Comparison of ENCODE assay signal across 11 cellular contexts in the genomic region with DNA sequence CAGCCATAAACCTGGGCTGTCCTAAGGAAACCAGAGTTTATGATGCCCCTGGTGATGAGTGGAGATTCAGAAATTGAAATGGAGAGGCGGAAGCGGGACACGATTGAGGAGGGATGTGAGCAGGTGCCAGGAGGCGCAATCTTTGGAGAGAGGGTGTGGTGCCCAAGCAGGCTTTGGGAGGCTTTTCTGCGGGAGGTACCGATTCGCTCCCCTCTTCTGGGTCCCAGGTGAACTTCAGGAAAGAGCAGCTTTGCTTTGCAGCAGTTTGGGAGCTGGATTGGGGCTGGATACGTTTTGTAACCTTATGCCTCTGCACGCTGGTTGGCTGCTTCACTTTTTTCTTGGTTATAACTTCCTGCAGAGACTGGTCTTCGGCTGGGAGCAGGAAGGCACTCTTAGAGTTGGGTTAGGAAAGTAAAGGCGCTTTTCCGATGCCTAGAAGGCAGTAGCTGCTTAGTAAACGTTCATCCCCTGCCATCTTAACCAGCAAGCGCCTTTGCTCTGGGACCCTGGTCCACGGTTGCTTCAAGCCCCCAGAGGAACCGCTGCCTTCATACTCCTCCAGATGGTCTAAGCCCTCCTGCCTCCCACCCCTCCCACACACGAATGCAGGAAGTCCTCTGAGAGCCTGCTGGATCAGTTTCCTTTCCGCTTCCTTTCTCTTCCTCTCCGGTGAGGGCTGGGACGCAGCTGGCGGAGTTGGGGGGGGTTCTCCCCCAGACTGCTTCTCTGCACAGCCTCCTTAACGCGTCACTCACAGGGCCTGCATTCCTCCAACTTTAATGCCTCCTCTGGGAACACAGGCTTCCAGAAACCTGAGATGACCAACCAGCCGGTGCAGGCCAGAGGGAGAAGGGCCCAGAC. TPM values are rescaled to one million over a fixed set of nuclear protein-coding genes. Genes with fewer than 3 reads are reported as not detected.
DNase-seq lines count a peak whose midpoint lies in the region; ATAC-seq and TF ChIP-seq lines count a peak whose summit lies in the region.
"Had no signal": no experiment of that assay in that cellular context is flagged by ENCODE, and none has a peak within 500 bp of the region (broad histone marks: within the 10 kb centered on the region; RNA-seq: fewer than 3 reads in every experiment).

No MANE protein-coding gene starts in this region.

- H3K4me1 ChIP-seq in body of pancreas (no peaks in the 10 kb centered on the region), lower lobe of right lung (peaks cover 19% of the 10 kb centered on the region), upper lobe of right lung (peaks cover 13% of the 10 kb centered on the region)

- no peaks in the 10 kb centered on the region for H3K27me3 ChIP-seq in body of pancreas
- no peaks in the 10 kb centered on the region for H3K27me3 ChIP-seq in lower lobe of right lung (ENCODE audit: low read depth)
- no peaks in the 10 kb centered on the region for H3K27me3 ChIP-seq in upper lobe of right lung

- WGBS in body of pancreas, 2 donors: 47 to 49% methylated on average over 23 to 24 of the region's 24 CpGs

- H3K36me3 ChIP-seq in body of pancreas (replicated peaks in 1 of 2; ENCODE audit: insufficient read depth in 1 of 2, low read depth in 2 of 2): no peaks in the 10 kb centered on the region
- no peaks in the 10 kb centered on the region for H3K36me3 ChIP-seq in lower lobe of right lung
- H3K36me3 ChIP-seq in upper lobe of right lung: no peaks in the 10 kb centered on the region

- H3K9me3 ChIP-seq in body of pancreas (no peaks in the 10 kb centered on the region), lower lobe of right lung (no peaks in the 10 kb centered on the region), upper lobe of right lung (no peaks in the 10 kb centered on the region)

- H3K36me3 Mint-ChIP-seq in activated CD4-positive, alpha-beta T cell treated with anti-CD3 and anti-CD28 coated beads, Interleukin-2, amount 10 ng/mL, durations not matched to agents 7 days and 5 days (ENCODE audit: low read depth): peaks cover 7% of the 10 kb centered on the region

- TF ChIP-seq CTCF in body of pancreas (IDR thresholded peaks at IDR 0.05) (no peak), lower lobe of right lung (IDR thresholded peaks at IDR 0.05) (no peak), upper lobe of right lung (IDR thresholded peaks at IDR 0.05) (no peak)

- H3K4me3 ChIP-seq in body of pancreas (no peak overlapping the region), lower lobe of right lung (peak overlapping the region; percentile 32), upper lobe of right lung (peak overlapping the region; percentile 23)

- H3K4me1 Mint-ChIP-seq in activated CD4-positive, alpha-beta T cell treated with anti-CD3 and anti-CD28 coated beads, Interleukin-2, amount 10 ng/mL, durations not matched to agents 7 days and 5 days: peaks cover 37% of the 10 kb centered on the region

- no peak for DNase-seq in activated CD4-positive, alpha-beta T cell treated with anti-CD3 and anti-CD28 coated beads, Interleukin-2, amount 10 ng/mL, durations not matched to agents 7 days and 5 days
- no peak for DNase-seq in activated CD4-positive, alpha-beta T cell treated with anti-CD3 and anti-CD28 coated beads for 48 hours
- DNase-seq in body of pancreas (peak in 1 of 4 donors; percentile 14), lower lobe of right lung (no peak), upper lobe of right lung (no peak), superior temporal gyrus (ENCODE audit: extremely low spot score) (no peak), NCI-H1436 (lab: John Stamatoyannopoulos, UW) (no peak)
- DNase-seq: 8988T, amniotic stem cell, OCI-M1 had no signal

- peaks cover 13% of the 10 kb centered on the region for H3K27me3 Mint-ChIP-seq in activated CD4-positive, alpha-beta T cell treated with anti-CD3 and anti-CD28 coated beads, Interleukin-2, amount 10 ng/mL, durations not matched to agents 7 days and 5 days

- H3K9me3 Mint-ChIP-seq in activated CD4-positive, alpha-beta T cell treated with anti-CD3 and anti-CD28 coated beads, Interleukin-2, amount 10 ng/mL, durations not matched to agents 7 days and 5 days: no peaks in the 10 kb centered on the region

- POLR2A ChIA-PET in activated CD4-positive, alpha-beta T cell treated with anti-CD3 and anti-CD28 coated beads, Interleukin-2, amount 10 ng/mL, durations not matched to agents 7 days and 5 days (lab: Charles Lee): no interaction called here

- CTCF ChIA-PET in activated CD4-positive, alpha-beta T cell treated with anti-CD3 and anti-CD28 coated beads, Interleukin-2, amount 10 ng/mL, durations not matched to agents 7 days and 5 days (lab: Charles Lee): interaction anchor here (0.6 to 1.2 kb wide), 2 partner anchors 17 to 111 kb away, joined by 3 read pairs; no protein-coding TSS in a partner anchor

- H3K27ac Mint-ChIP-seq in activated CD4-positive, alpha-beta T cell treated with anti-CD3 and anti-CD28 coated beads, Interleukin-2, amount 10 ng/mL, durations not matched to agents 7 days and 5 days: peak overlapping the region; percentile 54

- ATAC-seq in body of pancreas (peak; percentile 54), lower lobe of right lung (peak; percentile 57 to 60), upper lobe of right lung (peak; percentile 68), GM21515 (IDR thresholded peaks at IDR 0.05; ENCODE audit: unreplicated experiment) (no peak)

- intact Hi-C loops in body of pancreas (cut with DNase I) (no loop called here), lower lobe of right lung (cut with DNase I) (no loop called here), upper lobe of right lung (cut with DNase I) (no loop called here)

- peak in 2 of 3 donors; percentile 22 to 43 for TF ChIP-seq POLR2A in body of pancreas (IDR thresholded peaks at IDR 0.05)

- H3K27ac ChIP-seq in body of pancreas: peak overlapping the region in 3 of 4 donors; percentile 40 to 72 (median 48)
- peak overlapping the region; percentile 41 for H3K27ac ChIP-seq in lower lobe of right lung
- H3K27ac ChIP-seq in upper lobe of right lung: peak overlapping the region; percentile 42

- no peak overlapping the region for H3K4me3 Mint-ChIP-seq in activated CD4-positive, alpha-beta T cell treated with anti-CD3 and anti-CD28 coated beads, Interleukin-2, amount 10 ng/mL, durations not matched to agents 7 days and 5 days

RNA-seq across cellular contexts. Expression of a gene that starts 15.2 kb away (rescaled TPM):
- 1 to 10 TPM; 7.0 to 8.0 TPM for total RNA-seq in activated CD4-positive, alpha-beta T cell treated with anti-CD3 and anti-CD28 coated beads, Interleukin-2, amount 10 ng/mL, durations not matched to agents 7 days and 5 days
- total RNA-seq in body of pancreas: 10 to 100 TPM; 15.5 to 23.6 TPM
- total RNA-seq in lower lobe of right lung: 125 TPM
- total RNA-seq in upper lobe of right lung: 137 TPM

Comparison
In these comparisons a context has a peak if more than half of its experiments do, and no peak if none do; other contexts are left out.
1. H3K4me3 ChIP-seq: peak in lower lobe of right lung (single experiment) and upper lobe of right lung (single experiment); none in body of pancreas (0 of 2).
2. Peak in every context shown above with its lines, with median percentiles within 50 percentile points of each other: H3K27ac ChIP-seq.